ENCODE assay signal across 12 cellular contexts in genomic region chr1:86016076-86016746, GRCh38.
DNase-seq lines count a peak whose midpoint lies in the region; ATAC-seq and TF ChIP-seq lines count a peak whose summit lies in the region.
"Had no signal": no experiment of that assay in that cellular context is flagged by ENCODE, and none has a peak within 500 bp of the region (broad histone marks: within the 10 kb centered on the region; RNA-seq: fewer than 3 reads in every experiment).

No MANE protein-coding gene starts in this region.

- H4K20me1 ChIP-seq in Loucy (ENCODE audit: insufficient read depth, low read length, poor library complexity, severe bottlenecking), result no peaks in the 10 kb centered on the region

- no peak overlapping the region for H3K4me3 ChIP-seq in Loucy (ENCODE audit: low read length, poor library complexity, severe bottlenecking)

- no peaks in the 10 kb centered on the region for H3K9me3 ChIP-seq in Loucy (ENCODE audit: insufficient read depth, low read depth, low read length)

- ATAC-seq in GM18498 (IDR thresholded peaks at IDR 0.05; ENCODE audit: unreplicated experiment), result peak; percentile 74
- peak; percentile 82 for ATAC-seq in GM21367 (IDR thresholded peaks at IDR 0.05; ENCODE audit: unreplicated experiment)
- ATAC-seq in HG02870 (IDR thresholded peaks at IDR 0.05; ENCODE audit: unreplicated experiment), result peak; percentile 65
- ATAC-seq: activated CD8-positive, alpha-beta memory T cell treated with anti-CD3 and anti-CD28 coated beads, Interleukin-2, amount 10 ng/mL, durations not matched to agents 7 days and 5 days had no signal

- H3K9ac ChIP-seq in Loucy (ENCODE audit: low read depth, low read length, poor library complexity, severe bottlenecking), result no peak overlapping the region

- no peaks in the 10 kb centered on the region for H3K9me2 ChIP-seq in Loucy (replicated peaks; ENCODE audit: low read depth, low read length)

- H3K4me1 ChIP-seq in Loucy (ENCODE audit: insufficient read depth, low read length, poor library complexity, severe bottlenecking), result no peaks in the 10 kb centered on the region

- no peak for TF ChIP-seq CTCF in Loucy (conservative IDR thresholded peaks at IDR 0.05; ENCODE audit: low read length)

- H2AFZ ChIP-seq in Loucy (ENCODE audit: low read length), result 0 out of 2 replicates have a peak overlapping the region, but pooled peaks have one; percentile 52

- no peak overlapping the region for H3K4me2 ChIP-seq in Loucy (ENCODE audit: low read depth, low read length, poor library complexity, severe bottlenecking)

- no peaks in the 10 kb centered on the region for H3K36me3 ChIP-seq in Loucy (ENCODE audit: insufficient read depth, low read length)

- DNase-seq in dedifferentiated amniotic fluid mesenchymal stem cell (ENCODE audit: extremely low spot score) (no peak), 8988T (no peak), NCI-H146 treated with DMSO at 0.1 percent for 48 hours (lab: John Stamatoyannopoulos, UW; ENCODE audit: unreplicated experiment) (no peak)
- no peak for DNase-seq in activated CD4-positive, alpha-beta T cell treated with anti-CD3 and anti-CD28 coated beads, Interleukin-2, amount 50 U/mL, for 1 hour
- DNase-seq: activated CD8-positive, alpha-beta memory T cell treated with anti-CD3 and anti-CD28 coated beads, Interleukin-2, amount 10 ng/mL, durations not matched to agents 7 days and 5 days; activated naive CD8-positive, alpha-beta T cell treated with anti-CD3 and anti-CD28 coated beads, Interleukin-2, amount 10 ng/mL, durations not matched to agents 7 days and 5 days; stimulated activated CD4-positive, alpha-beta T cell treated with anti-CD3 and anti-CD28 coated beads, Interleukin-1b, Interleukin-23, amount 100 ng/mL, for 48 hours; stimulated activated naive CD4-positive, alpha-beta T cell treated with Interleukin-2 at 50 U/mL for 16 hours had no signal

- no peaks in the 10 kb centered on the region for H3K79me2 ChIP-seq in Loucy (ENCODE audit: insufficient read depth, low read length)

- no peaks in the 10 kb centered on the region for H3F3A ChIP-seq in Loucy (ENCODE audit: low read depth)

- no peaks in the 10 kb centered on the region for H3K27me3 ChIP-seq in Loucy (ENCODE audit: insufficient read depth, low read length, poor library complexity, severe bottlenecking)
